25 cellular contexts compared by ENCODE assay signal in genomic region chr3:123169492-123169929, GRCh38. TPM values are rescaled to one million over a fixed set of nuclear protein-coding genes. Genes with fewer than 3 reads are reported as not detected.
DNase-seq lines count a peak whose midpoint lies in the region; ATAC-seq, FAIRE-seq and TF ChIP-seq lines count a peak whose summit lies in the region.
"Had no signal": no experiment of that assay in that cellular context is flagged by ENCODE, and none has a peak within 500 bp of the region (broad histone marks: within the 10 kb centered on the region; RNA-seq: fewer than 3 reads in every experiment).

No MANE protein-coding gene starts in this region.

- H3K27ac ChIP-seq in SK-N-MC (peak overlapping the region; percentile 51), rectal smooth muscle tissue (ENCODE audit: low read depth, low read length) (peak overlapping the region; percentile 50), osteoblast (ENCODE audit: low read depth, low read length) (no peak overlapping the region)
- H3K27ac ChIP-seq: epithelial cell of prostate, HL-60, KMS-11 had no signal

- no peak overlapping the region for H2AFZ ChIP-seq in osteoblast (ENCODE audit: low read length)

- TF ChIP-seq CTCF in osteoblast (IDR thresholded peaks at IDR 0.05; ENCODE audit: extremely low read depth, low read depth, low read length) (no peak), D721Med (IDR thresholded peaks at IDR 0.05; ENCODE audit: insufficient read depth, missing control alignments) (no peak), GM13976 (IDR thresholded peaks at IDR 0.05; ENCODE audit: borderline replicate concordance, control extremely low read depth, extremely low read depth, insufficient read depth, missing control alignments) (no peak)

- H3K4me3 ChIP-seq in SK-N-MC, result no peak overlapping the region
- H3K4me3 ChIP-seq in rectal smooth muscle tissue (ENCODE audit: low read length), result no peak overlapping the region
- no peak overlapping the region for H3K4me3 ChIP-seq in osteoblast (ENCODE audit: insufficient read depth, low read length)

- H3K4me1 ChIP-seq in rectal smooth muscle tissue (ENCODE audit: control insufficient read depth, insufficient read depth, low read length) (peaks cover 4% of the 10 kb centered on the region), osteoblast (ENCODE audit: insufficient read depth, low read length) (no peaks in the 10 kb centered on the region)

- no peak overlapping the region for H3K4me2 ChIP-seq in osteoblast (ENCODE audit: insufficient read depth, low read length)
- H3K4me2 ChIP-seq: KMS-11 had no signal

- H3K9ac ChIP-seq in SK-N-MC (ENCODE audit: insufficient read length), result no peak overlapping the region
- H3K9ac ChIP-seq in rectal smooth muscle tissue (ENCODE audit: low read length), result no peak overlapping the region
- H3K9ac ChIP-seq: KMS-11 had no signal

- in situ Hi-C loops in GM13976 (cut with MboI; ENCODE audit: low sequenced_read_pairs, unreplicated experiment), result no loop called here

- no peaks in the 10 kb centered on the region for H3K79me2 ChIP-seq in osteoblast (ENCODE audit: insufficient read depth, low read length)

- H3K27me3 ChIP-seq in rectal smooth muscle tissue (ENCODE audit: control insufficient read depth, insufficient read depth, low read length), result no peaks in the 10 kb centered on the region
- no peaks in the 10 kb centered on the region for H3K27me3 ChIP-seq in osteoblast (ENCODE audit: insufficient read depth, low read length)

- peaks cover 4% of the 10 kb centered on the region for H4K20me1 ChIP-seq in osteoblast (ENCODE audit: insufficient read depth, low read length)

- DNase-seq in EH (ENCODE audit: low read depth) (peak; percentile 4), SK-N-MC (ENCODE audit: low read depth, low spot score) (no peak), iris pigment epithelial cell (ENCODE audit: low read depth) (peak; percentile 12), osteoblast (ENCODE audit: insufficient read length, low spot score, missing footprints) (no peak), D721Med (ENCODE audit: insufficient read length, low spot score) (no peak), GM13976 (ENCODE audit: low spot score) (no peak)
- DNase-seq: activated CD8-positive, alpha-beta memory T cell treated with anti-CD3 and anti-CD28 coated beads for 24 hours; activated naive CD8-positive, alpha-beta T cell treated with anti-CD3 and anti-CD28 coated beads, Interleukin-2, amount 10 ng/mL, durations not matched to agents 7 days and 5 days; CD8-positive, alpha-beta T cell; mammary epithelial cell; naive thymus-derived CD8-positive, alpha-beta T cell; NCI-H1092; NCI-H524; SHP77 treated with DMSO at 0.1 percent for 48 hours; stimulated activated CD4-positive, alpha-beta T cell treated with anti-CD3 and anti-CD28 coated beads, Interleukin-2, amount 100 ng/mL, for 24 hours; T-helper 2 cell had no signal

- no peak for FAIRE-seq in D721Med (lab: Jason Lieb, UNC)
- FAIRE-seq: bronchial epithelial cell, urothelium cell line had no signal

- H3K36me3 ChIP-seq in SK-N-MC (ENCODE audit: insufficient read depth, low read length) (peaks cover 58% of the 10 kb centered on the region), rectal smooth muscle tissue (ENCODE audit: control insufficient read depth, insufficient read depth, low read length) (peaks cover 5% of the 10 kb centered on the region), osteoblast (ENCODE audit: insufficient read depth, low read length) (peaks cover 17% of the 10 kb centered on the region)

- peaks cover 8% of the 10 kb centered on the region; the same call in 1 of the 2 replicates for H3K9me3 ChIP-seq in SK-N-MC (ENCODE audit: low read depth, low read length)
- no peaks in the 10 kb centered on the region for H3K9me3 ChIP-seq in osteoblast (ENCODE audit: low read depth, low read length)

- no peak for ATAC-seq in GM19023 (IDR thresholded peaks at IDR 0.05; ENCODE audit: unreplicated experiment)
- ATAC-seq: activated T-helper 17 cell treated with anti-CD3 and anti-CD28 coated beads, Interleukin-2, amount 50 U/mL, for 72 hours; CD8-positive, alpha-beta T cell; HCT116; naive thymus-derived CD8-positive, alpha-beta T cell had no signal

RNA-seq across cellular contexts. Expression of gene SEC22A, which starts 32.2 kb away (rescaled TPM):
- 27.9 and 36.2 TPM in 2 replicates for total RNA-seq in osteoblast

Comparison
In these comparisons a context has a peak if more than half of its experiments do, and no peak if none do; other contexts are left out.
1. DNase-seq: peak in EH (single experiment) and iris pigment epithelial cell (single experiment); none in SK-N-MC (single experiment), osteoblast (single experiment), D721Med (single experiment) and GM13976 (single experiment).